1 cellular context compared by ENCODE assay signal in genomic region chr11:27468643-27469332, GRCh38.
TF ChIP-seq lines count a peak whose summit lies in the region.

No MANE protein-coding gene starts in this region.

TF ChIP-seq in H1, 55 proteins besides CTCF, POLR2A, EP300 and RAD21:
- no peak for TF ChIP-seq ZNF274 (IDR thresholded peaks at IDR 0.05; ENCODE audit: borderline replicate concordance, extremely low read depth, low read length)
- TF ChIP-seq GTF2F1 (IDR thresholded peaks at IDR 0.05; ENCODE audit: borderline replicate concordance, low read depth, low read length): no peak
- no peak for TF ChIP-seq POLR2AphosphoS5 (IDR thresholded peaks at IDR 0.05; ENCODE audit: low read depth, low read length)
- no peak for TF ChIP-seq TEAD4 (IDR thresholded peaks at IDR 0.05; ENCODE audit: low read depth, low read length)
- no peak for TF ChIP-seq SP2 (IDR thresholded peaks at IDR 0.05; ENCODE audit: low read length)
- no peak for TF ChIP-seq USF2 (IDR thresholded peaks at IDR 0.05; ENCODE audit: low read length)
- no peak for TF ChIP-seq RFX5 (IDR thresholded peaks at IDR 0.05; ENCODE audit: borderline replicate concordance, low read depth, low read length)
- no peak for TF ChIP-seq POU5F1 (IDR thresholded peaks at IDR 0.05; ENCODE audit: low read depth, low read length)
- no peak for TF ChIP-seq SP4 (IDR thresholded peaks at IDR 0.05; ENCODE audit: low read length)
- TF ChIP-seq SIRT6 (IDR thresholded peaks at IDR 0.05; ENCODE audit: low read length): no peak
- TF ChIP-seq KDM1A (IDR thresholded peaks at IDR 0.05; ENCODE audit: borderline replicate concordance, low read length): no peak
- TF ChIP-seq BRCA1 (IDR thresholded peaks at IDR 0.05; ENCODE audit: low read depth, low read length): no peak
- no peak for TF ChIP-seq JUND (IDR thresholded peaks at IDR 0.05; ENCODE audit: low read length)
- TF ChIP-seq FOSL1 (IDR thresholded peaks at IDR 0.05; ENCODE audit: insufficient read depth, low read depth, low read length): no peak
- TF ChIP-seq EZH2 (IDR thresholded peaks at IDR 0.05; ENCODE audit: low read depth, low read length, severe bottlenecking): no peak
- TF ChIP-seq SIX5 (IDR thresholded peaks at IDR 0.05; ENCODE audit: low read depth, low read length): no peak
- no peak for TF ChIP-seq CHD7 (IDR thresholded peaks at IDR 0.05; ENCODE audit: insufficient replicate concordance, low read length)
- TF ChIP-seq RNF2 (IDR thresholded peaks at IDR 0.05; ENCODE audit: borderline replicate concordance, low read depth, low read length, missing control alignments, poor library complexity, severe bottlenecking): no peak
